Comparison of ENCODE assay signal across 8 cellular contexts in the genomic region with DNA sequence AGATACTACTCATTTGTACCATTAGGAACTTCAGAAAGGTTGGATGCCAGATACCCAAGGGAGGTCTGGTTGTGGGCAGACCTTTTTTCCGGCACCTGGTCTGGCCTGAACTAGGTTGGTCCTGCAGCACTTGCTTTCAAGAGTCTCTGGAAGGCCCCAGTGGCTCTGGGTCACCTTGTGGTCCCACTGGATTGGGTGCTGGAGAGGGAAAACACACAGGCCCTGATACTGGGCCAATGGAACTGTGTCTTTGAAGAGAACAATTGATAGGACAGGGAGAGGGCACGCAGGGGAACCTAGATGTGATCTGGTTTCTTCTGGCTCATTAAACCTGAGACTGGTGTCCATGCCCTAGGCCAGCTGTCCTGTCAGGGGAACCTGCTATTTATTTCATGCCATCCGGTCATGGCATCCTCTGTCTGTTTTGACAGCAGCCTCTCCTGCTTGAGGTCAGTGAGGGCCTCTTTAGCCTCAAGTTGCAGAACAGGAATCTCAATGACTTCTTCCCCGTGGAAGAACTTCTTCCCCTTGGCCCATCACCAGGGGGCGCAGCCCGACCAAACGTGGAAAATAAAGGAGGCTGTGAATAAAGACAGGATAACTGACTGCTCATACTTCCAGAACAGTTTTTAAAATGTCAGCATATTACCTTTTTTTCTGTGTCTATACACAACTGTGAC. TPM values are rescaled to one million over a fixed set of nuclear protein-coding genes. Genes with fewer than 3 reads are reported as not detected.
A peak's percentile ranks its signal among the peaks of the same experiment; 100 is the strongest.
DNase-seq lines count a peak whose midpoint lies in the region; ATAC-seq and TF ChIP-seq lines count a peak whose summit lies in the region.

No MANE protein-coding gene starts in this region.

- H3K36me3 ChIP-seq in Panc1 (ENCODE audit: control insufficient read depth, insufficient read depth, low read length): 0 out of 2 replicates have a peak, but pooled peaks cover 6% of the 10 kb centered on the region
- H3K36me3 ChIP-seq in transverse colon: peaks cover 0 to 39% (median 15%) of the 10 kb centered on the region in 4 donors

- intact Hi-C loops in Panc1 (cut with micrococcal nuclease; ENCODE audit: unreplicated experiment): loop anchor here (1.0 kb wide), 1 partner anchor 91 kb away; no protein-coding TSS in a partner anchor
- intact Hi-C loops in transverse colon (cut with DNase I; ENCODE audit: low total_unique reads): loop anchor here (2.0 kb wide), 1 partner anchor 92 kb away; no protein-coding TSS in a partner anchor

- H3K9me3 Mint-ChIP-seq in activated T-cell treated with anti-CD3 and anti-CD28 coated beads, Interleukin-2, amount 50 U/mL, for 72 hours: no peaks in the 10 kb centered on the region

- no TSS peak for BruUV-seq in Panc1 (replicated peaks; lab: Mats Ljungman, UMichigan)

- no peaks in the 10 kb centered on the region for H3K4me1 ChIP-seq in Panc1 (ENCODE audit: control insufficient read depth, insufficient read depth, low read length)
- no peaks in the 10 kb centered on the region for H3K4me1 ChIP-seq in transverse colon

- 23 to 32% methylated on average over 5 to 7 of the region's 7 CpGs for WGBS in transverse colon (ENCODE audit: low coverage in 1 of 2), 2 donors

- H3K27ac ChIP-seq in Panc1 (ENCODE audit: low read length) (no peak overlapping the region), transverse colon (no peak overlapping the region)

- H3K9me3 ChIP-seq in Panc1 (ENCODE audit: control insufficient read depth, insufficient read depth, low read depth, low read length): no peaks in the 10 kb centered on the region
- no peaks in the 10 kb centered on the region for H3K9me3 ChIP-seq in transverse colon

- POLR2A ChIA-PET in Panc1 (lab: Charles Lee): no interaction called here

- no peak overlapping the region for H3K4me3 Mint-ChIP-seq in activated T-cell treated with anti-CD3 and anti-CD28 coated beads, Interleukin-2, amount 50 U/mL, for 72 hours

- H3K27me3 ChIP-seq in Panc1 (ENCODE audit: control insufficient read depth, insufficient read depth, low read length) (no peaks in the 10 kb centered on the region), transverse colon (no peaks in the 10 kb centered on the region)

- H3K36me3 Mint-ChIP-seq in activated T-cell treated with anti-CD3 and anti-CD28 coated beads, Interleukin-2, amount 50 U/mL, for 72 hours (ENCODE audit: insufficient read depth in 2 of 2): peaks cover 8 to 17% of the 10 kb centered on the region in 2 donors

- TF ChIP-seq EP300 in transverse colon (IDR thresholded peaks at IDR 0.05; ENCODE audit: low read depth): no peak

- no peak for TF ChIP-seq POLR2A in transverse colon (IDR thresholded peaks at IDR 0.05)

- CTCF ChIA-PET in Panc1 (lab: Charles Lee): no interaction called here

- peaks cover 14% of the 10 kb centered on the region for H3K4me1 Mint-ChIP-seq in activated T-cell treated with anti-CD3 and anti-CD28 coated beads, Interleukin-2, amount 50 U/mL, for 72 hours (ENCODE audit: low read depth)

- no peaks in the 10 kb centered on the region for H3K27me3 Mint-ChIP-seq in activated T-cell treated with anti-CD3 and anti-CD28 coated beads, Interleukin-2, amount 50 U/mL, for 72 hours (ENCODE audit: low read depth)

- TF ChIP-seq CTCF in Panc1 (IDR thresholded peaks at IDR 0.05) (peak; percentile 90), fibroblast of pulmonary artery (IDR thresholded peaks at IDR 0.05; ENCODE audit: low read length, missing control alignments) (peak; percentile 97), transverse colon (IDR thresholded peaks at IDR 0.05) (peak; percentile 78 to 90 (median 78))

- in situ Hi-C loops in Panc1 (cut with HindIII; ENCODE audit: low pct_unique_long_range_greater_than_20kb, low sequenced_read_pairs): no loop called here
- in situ Hi-C loops in transverse colon (cut with MboI; ENCODE audit: low pct_ligation_motif_present in 1 of 4, low pct_unique_long_range_greater_than_20kb in 1 of 4, low sequenced_read_pairs in 3 of 4): loop anchor here in 3 of 4 donors (10.0 to 25.0 kb wide), 3 partner anchors 90 to 462 kb away; no protein-coding TSS in a partner anchor

- peak; percentile 47 for DNase-seq in COR-L47 (lab: John Stamatoyannopoulos, UW)
- peak; percentile 45 for DNase-seq in HuH-7.5 (ENCODE audit: low spot score)
- peak; percentile 51 for DNase-seq in Panc1 (ENCODE audit: low read depth, low spot score)
- DNase-seq in activated T-cell treated with anti-CD3 and anti-CD28 coated beads, Interleukin-2, amount 50 U/mL, for 72 hours: peak; percentile 58 to 73
- DNase-seq in fibroblast of pulmonary artery (ENCODE audit: low read depth): peak; percentile 83
- DNase-seq in occipital lobe (lab: John Stamatoyannopoulos, UW): peak; percentile 10
- peak; percentile 84 for DNase-seq in transverse colon

- H3K4me3 ChIP-seq in Panc1 (ENCODE audit: low read depth in 2 of 2, low read length in 2 of 2) (no peak overlapping the region), fibroblast of pulmonary artery (replicated peaks; ENCODE audit: low read depth, low read length) (no peak overlapping the region), transverse colon (no peak overlapping the region)

- no peak overlapping the region for H3K27ac Mint-ChIP-seq in activated T-cell treated with anti-CD3 and anti-CD28 coated beads, Interleukin-2, amount 50 U/mL, for 72 hours

- ATAC-seq in Panc1 (peak; percentile 86), HG02571 (IDR thresholded peaks at IDR 0.05; ENCODE audit: unreplicated experiment) (no peak)
- peak in 1 of 2 donors; percentile 44 for ATAC-seq in activated T-cell treated with anti-CD3 and anti-CD28 coated beads, Interleukin-2, amount 50 U/mL, for 72 hours (replicated peaks in 1 of 2)

RNA-seq across cellular contexts. Expression of gene TAF8, which starts 25.0 kb away (rescaled TPM):
- total RNA-seq in Panc1 (2021; ENCODE audit: unreplicated experiment): 35.5 TPM
- polyA plus RNA-seq in Panc1 (2012; ENCODE audit: insufficient read length): 18.2 TPM
- 10 to 100 TPM; 62.6 to 70.4 TPM for total RNA-seq in activated T-cell treated with anti-CD3 and anti-CD28 coated beads, Interleukin-2, amount 50 U/mL, for 72 hours
- total RNA-seq in occipital lobe: 4.8 TPM
- total RNA-seq in transverse colon: 10 to 100 TPM; 15.3 to 36.2 (median 21.8) TPM

Comparison
In these comparisons a context has a peak if more than half of its experiments do, and no peak if none do; other contexts are left out.
1. DNase-seq: peak in every context shown above with its lines; median percentile 84 in transverse colon; 83 in fibroblast of pulmonary artery; 66 in activated T-cell treated with anti-CD3 and anti-CD28 coated beads, Interleukin-2, amount 50 U/mL, for 72 hours; 51 in Panc1; 47 in COR-L47; 45 in HuH-7.5; 10 in occipital lobe.